Comparison of ENCODE assay signal across 25 cellular contexts in the genomic region with DNA sequence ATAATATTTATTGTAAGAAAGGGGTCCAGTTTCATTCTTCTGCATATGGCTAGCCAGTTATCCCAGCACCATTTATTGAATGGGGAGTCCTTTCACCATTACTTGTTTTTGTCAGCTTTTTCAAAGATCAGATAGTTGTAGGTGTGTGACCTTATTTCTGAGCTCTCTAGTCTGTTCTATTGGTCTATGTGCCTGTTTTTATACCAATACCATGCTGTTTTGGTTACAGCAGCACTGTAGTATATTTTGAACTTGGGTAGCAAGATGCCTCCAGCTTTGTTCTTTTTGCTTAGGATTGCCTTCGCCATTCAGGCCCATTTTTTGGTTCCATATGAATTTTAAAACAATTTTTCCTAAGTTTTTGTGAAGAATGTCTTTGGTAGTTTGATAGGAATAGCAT.
A peak's percentile ranks its signal among the peaks of the same experiment; 100 is the strongest.
DNase-seq lines count a peak whose midpoint lies in the region; TF ChIP-seq lines count a peak whose summit lies in the region.
"Had no signal": no experiment of that assay in that cellular context is flagged by ENCODE, and none has a peak within 500 bp of the region (broad histone marks: within the 10 kb centered on the region; RNA-seq: fewer than 3 reads in every experiment).

No MANE protein-coding gene starts in this region.

- H3K27ac ChIP-seq in cardiac muscle cell: peak overlapping the region; percentile 25
- H3K27ac ChIP-seq: PC-9, SJSA1 had no signal

- no peaks in the 10 kb centered on the region for H3K27me3 ChIP-seq in cardiac muscle cell
- H3K27me3 ChIP-seq: SJSA1 had no signal

- no peak overlapping the region for H3K4me3 ChIP-seq in cardiac muscle cell
- H3K4me3 ChIP-seq: GM12878, GM23338, PC-9, SJSA1 had no signal

- no peak for TF ChIP-seq CTCF in cardiac muscle cell (IDR thresholded peaks at IDR 0.05; ENCODE audit: low read depth, low read length)

- peaks cover 36% of the 10 kb centered on the region for H3K4me1 ChIP-seq in cardiac muscle cell (ENCODE audit: low read depth)
- H3K4me1 ChIP-seq: SJSA1 had no signal

- intact Hi-C loops in cardiac septum (cut with DNase I): no loop called here

- no peaks in the 10 kb centered on the region for H3K9me3 ChIP-seq in cardiac muscle cell (ENCODE audit: low read depth)
- H3K9me3 ChIP-seq: SJSA1 had no signal

- no peaks in the 10 kb centered on the region for H3K36me3 ChIP-seq in cardiac muscle cell
- H3K36me3 ChIP-seq: SJSA1 had no signal

- peak; percentile 17 for DNase-seq in SKM-1 treated with dmso at 0.1 percent for 144 hours (lab: John Stamatoyannopoulos, UW; ENCODE audit: unreplicated experiment)
- no peak for DNase-seq in SKM-1 (lab: John Stamatoyannopoulos, UW; ENCODE audit: unreplicated experiment)
- no peak for DNase-seq in cardiac muscle cell (ENCODE audit: low read depth in 1 of 2, low spot score in 1 of 2)
- no peak for DNase-seq in cardiac septum (ENCODE audit: low spot score)
- DNase-seq in NCI-H69 (lab: John Stamatoyannopoulos, UW): peak; percentile 23
- DNase-seq in left kidney (ENCODE audit: low read depth, low spot score): peak; percentile 39
- no peak for DNase-seq in HK-2 (ENCODE audit: unreplicated experiment)
- no peak for DNase-seq in T1000 (lab: John Stamatoyannopoulos, UW)
- DNase-seq: CD8-positive, alpha-beta memory T cell; DMS 273 treated with DMSO at 0.1 percent for 48 hours; DMS79; EL; GDM1; H9; NCI-H1417 treated with DMSO at 0.1 percent for 48 hours; NCI-H1694 treated with DMSO at 0.1 percent for 48 hours; NCI-H2081; NCI-H2171 treated with DMSO at 0.1 percent for 48 hours; NCI-H510A treated with DMSO at 0.1 percent for 48 hours; PC-9; Right ventricle myocardium superior; RPMI8226 had no signal

Comparison
In these comparisons a context has a peak if more than half of its experiments do, and no peak if none do; other contexts are left out.
1. DNase-seq: peak in SKM-1 treated with dmso at 0.1 percent for 144 hours (single experiment), NCI-H69 (single experiment) and left kidney (single experiment); none in SKM-1 (single experiment), cardiac muscle cell (0 of 2), cardiac septum (single experiment), HK-2 (single experiment) and T1000 (single experiment).